In the genomic region with DNA sequence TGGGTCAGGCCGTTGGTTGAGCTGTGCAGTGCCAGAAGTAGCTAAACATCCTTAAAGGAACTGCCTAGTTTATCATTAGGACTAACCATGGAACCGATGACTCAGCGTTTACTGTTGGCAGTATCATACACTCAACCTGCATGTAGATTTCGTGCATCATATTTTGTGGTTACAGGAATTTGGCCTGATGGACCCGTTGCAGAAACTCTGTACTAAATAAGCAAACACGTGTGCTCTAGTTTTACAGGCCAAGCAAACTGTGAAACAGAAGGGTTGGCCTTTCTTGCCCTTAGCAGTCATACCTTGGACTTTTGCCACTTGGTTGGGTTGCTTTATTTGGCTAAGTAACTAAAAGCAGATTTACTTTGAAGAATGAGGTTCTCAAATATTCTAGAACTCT, we compare ENCODE assay signal across 8 cellular contexts. TPM values are rescaled to one million over a fixed set of nuclear protein-coding genes. Genes with fewer than 3 reads are reported as not detected.
DNase-seq lines count a peak whose midpoint lies in the region; ATAC-seq, FAIRE-seq and TF ChIP-seq lines count a peak whose summit lies in the region.

No MANE protein-coding gene starts in this region.

- H3K4me3 ChIP-seq in bronchial epithelial cell (ENCODE audit: low read depth, low read length) = no peak overlapping the region
- H3K4me3 ChIP-seq in right lobe of liver = no peak overlapping the region
- H3K4me3 ChIP-seq in vagina = no peak overlapping the region

- no peak for DNase-seq in activated naive CD8-positive, alpha-beta T cell treated with anti-CD3 and anti-CD28 coated beads, Interleukin-2, amount 50 U/mL, for 24 hours
- no peak for DNase-seq in activated naive CD8-positive, alpha-beta T cell treated with anti-CD3 and anti-CD28 coated beads for 36 hours
- DNase-seq in bronchial epithelial cell (ENCODE audit: low read depth) (peak; percentile 99), right lobe of liver (peak in 1 of 3 donors; percentile 86), vagina (ENCODE audit: extremely low spot score in 2 of 2) (no peak), NCI-H524 (lab: John Stamatoyannopoulos, UW) (no peak)
- no peak for DNase-seq in NK-92 treated with Interleukin-12 subunit alpha and Interleukin-12 subunit beta, amount 100 ng/mL, for 24 hours (lab: John Stamatoyannopoulos, UW)

- no peaks in the 10 kb centered on the region for H3K27me3 ChIP-seq in bronchial epithelial cell (ENCODE audit: control insufficient read depth, insufficient read depth, low read length)
- no peaks in the 10 kb centered on the region for H3K27me3 ChIP-seq in right lobe of liver
- no peaks in the 10 kb centered on the region for H3K27me3 ChIP-seq in vagina

- intact Hi-C loops in right lobe of liver (cut with DNase I) (no loop called here), vagina (cut with DNase I) (no loop called here)

- no peak overlapping the region for H3K4me3 Mint-ChIP-seq in activated naive CD8-positive, alpha-beta T cell treated with anti-CD3 and anti-CD28 coated beads, Interleukin-2, amount 50 U/mL, for 24 hours
- H3K4me3 Mint-ChIP-seq in activated naive CD8-positive, alpha-beta T cell treated with anti-CD3 and anti-CD28 coated beads for 36 hours = no peak overlapping the region

- FAIRE-seq in bronchial epithelial cell (lab: Jason Lieb, UNC) = peak; percentile 96

- H3K36me3 Mint-ChIP-seq in activated naive CD8-positive, alpha-beta T cell treated with anti-CD3 and anti-CD28 coated beads, Interleukin-2, amount 50 U/mL, for 24 hours (ENCODE audit: low read depth) = peaks cover 17% of the 10 kb centered on the region
- peaks cover 11% of the 10 kb centered on the region for H3K36me3 Mint-ChIP-seq in activated naive CD8-positive, alpha-beta T cell treated with anti-CD3 and anti-CD28 coated beads for 36 hours

- peak; percentile 7 for ATAC-seq in activated naive CD8-positive, alpha-beta T cell treated with anti-CD3 and anti-CD28 coated beads, Interleukin-2, amount 50 U/mL, for 24 hours
- ATAC-seq in right lobe of liver = peak; percentile 84 to 93 (median 87)
- no peak for ATAC-seq in HG03097 (IDR thresholded peaks at IDR 0.05; ENCODE audit: low FRiP score, unreplicated experiment)

- H3K27me3 Mint-ChIP-seq in activated naive CD8-positive, alpha-beta T cell treated with anti-CD3 and anti-CD28 coated beads, Interleukin-2, amount 50 U/mL, for 24 hours = no peaks in the 10 kb centered on the region
- H3K27me3 Mint-ChIP-seq in activated naive CD8-positive, alpha-beta T cell treated with anti-CD3 and anti-CD28 coated beads for 36 hours = no peaks in the 10 kb centered on the region

- TF ChIP-seq POLR2A in right lobe of liver (IDR thresholded peaks at IDR 0.05) = no peak
- TF ChIP-seq POLR2A in vagina (IDR thresholded peaks at IDR 0.05) = no peak

- H3K4me1 Mint-ChIP-seq in activated naive CD8-positive, alpha-beta T cell treated with anti-CD3 and anti-CD28 coated beads, Interleukin-2, amount 50 U/mL, for 24 hours = peaks cover 8% of the 10 kb centered on the region
- H3K4me1 Mint-ChIP-seq in activated naive CD8-positive, alpha-beta T cell treated with anti-CD3 and anti-CD28 coated beads for 36 hours = peaks cover 8% of the 10 kb centered on the region

- WGBS in right lobe of liver (ENCODE audit: insufficient coverage, low coverage, low lambda C conversion rate, missing lambda C conversion rate) = 0% methylated on average over 6 of the region's 6 CpGs

- no peak overlapping the region for H3K27ac Mint-ChIP-seq in activated naive CD8-positive, alpha-beta T cell treated with anti-CD3 and anti-CD28 coated beads, Interleukin-2, amount 50 U/mL, for 24 hours
- no peak overlapping the region for H3K27ac Mint-ChIP-seq in activated naive CD8-positive, alpha-beta T cell treated with anti-CD3 and anti-CD28 coated beads for 36 hours

- no peaks in the 10 kb centered on the region for H3K9me3 Mint-ChIP-seq in activated naive CD8-positive, alpha-beta T cell treated with anti-CD3 and anti-CD28 coated beads, Interleukin-2, amount 50 U/mL, for 24 hours
- no peaks in the 10 kb centered on the region for H3K9me3 Mint-ChIP-seq in activated naive CD8-positive, alpha-beta T cell treated with anti-CD3 and anti-CD28 coated beads for 36 hours

- H3K36me3 ChIP-seq in bronchial epithelial cell (ENCODE audit: control insufficient read depth, insufficient read depth, low read length) (no peaks in the 10 kb centered on the region), right lobe of liver (peaks cover 0 to 14% (median 2%) of the 10 kb centered on the region in 4 donors), vagina (peaks cover 0 to 5% of the 10 kb centered on the region in 2 donors)

- H3K9me3 ChIP-seq in right lobe of liver (no peaks in the 10 kb centered on the region), vagina (no peaks in the 10 kb centered on the region)

- H3K4me1 ChIP-seq in right lobe of liver (peaks cover 0 to 40% (median 13%) of the 10 kb centered on the region in 4 donors), vagina (peaks cover 19% of the 10 kb centered on the region)

- TF ChIP-seq CTCF in bronchial epithelial cell (IDR thresholded peaks at IDR 0.05; ENCODE audit: insufficient read depth, low read length, severe bottlenecking) (no peak), right lobe of liver (IDR thresholded peaks at IDR 0.05) (no peak), vagina (IDR thresholded peaks at IDR 0.05) (no peak)

- peak overlapping the region; percentile 85 to 99 (median 98) for H3K27ac ChIP-seq in right lobe of liver
- H3K27ac ChIP-seq in vagina = peak overlapping the region; percentile 69

RNA-seq across cellular contexts. Expression of gene DGLUCY, which starts 35.6 kb away (rescaled TPM):
- total RNA-seq in activated naive CD8-positive, alpha-beta T cell treated with anti-CD3 and anti-CD28 coated beads for 36 hours = 10 to 100 TPM; 31.9 to 36.1 TPM
- total RNA-seq in bronchial epithelial cell = 7.0 and 8.4 TPM in 2 replicates
- total RNA-seq in right lobe of liver = 10 to 100 TPM; 26.7 to 55.6 (median 39.8) TPM
- total RNA-seq in vagina = 57.0 TPM
